16 cellular contexts compared by ENCODE assay signal in genomic region chr10:132925071-132925561, GRCh38. TPM values are rescaled to one million over a fixed set of nuclear protein-coding genes. Genes with fewer than 3 reads are reported as not detected.
"Had no signal": no experiment of that assay in that cellular context is flagged by ENCODE, and none has a peak within 500 bp of the region (broad histone marks: within the 10 kb centered on the region; RNA-seq: fewer than 3 reads in every experiment).

No MANE protein-coding gene starts in this region.

- H3K36me3 ChIP-seq: esophagus muscularis mucosa, gastrocnemius medialis, right atrium auricular region had no signal

- H3K4me3 ChIP-seq: esophagus muscularis mucosa, gastrocnemius medialis, mucosa of descending colon, right atrium auricular region, smooth muscle cell had no signal

- H3K9ac ChIP-seq: parathyroid adenoma had no signal

- H3K9me3 Mint-ChIP-seq: effector memory CD8-positive, alpha-beta T cell; naive thymus-derived CD8-positive, alpha-beta T cell had no signal

- H3K36me3 Mint-ChIP-seq: naive thymus-derived CD8-positive, alpha-beta T cell had no signal

- H3K27ac ChIP-seq: epithelial cell of prostate, esophagus muscularis mucosa, gastrocnemius medialis, parathyroid adenoma, right atrium auricular region had no signal

- H3K79me2 ChIP-seq: parathyroid adenoma had no signal

- H3K4me1 ChIP-seq: esophagus muscularis mucosa, gastrocnemius medialis, parathyroid adenoma, right atrium auricular region had no signal

- H3K27me3 Mint-ChIP-seq: effector memory CD8-positive, alpha-beta T cell had no signal

- FAIRE-seq: colon had no signal

- H3K4me2 ChIP-seq: smooth muscle cell had no signal

- H3K9me3 ChIP-seq: esophagus muscularis mucosa, gastrocnemius medialis, mucosa of descending colon, right atrium auricular region had no signal

- H3K27me3 ChIP-seq: right atrium auricular region had no signal

- H2AFZ ChIP-seq: parathyroid adenoma had no signal

- H3K27ac Mint-ChIP-seq: dendritic cell treated with granulocyte-macrophage colony-stimulating factor and Interleukin-4, amounts not matched to agents 40 ng/mL and 50 ng/mL, for 4 days; effector memory CD8-positive, alpha-beta T cell; naive thymus-derived CD8-positive, alpha-beta T cell had no signal

- H3K4me3 Mint-ChIP-seq: dendritic cell treated with granulocyte-macrophage colony-stimulating factor and Interleukin-4, amounts not matched to agents 40 ng/mL and 50 ng/mL, for 4 days; effector memory CD8-positive, alpha-beta T cell; naive thymus-derived CD8-positive, alpha-beta T cell had no signal

- ATAC-seq: effector memory CD8-positive, alpha-beta T cell; gastrocnemius medialis; mucosa of descending colon; naive thymus-derived CD8-positive, alpha-beta T cell had no signal

- DNase-seq: effector memory CD8-positive, alpha-beta T cell; gastrocnemius medialis; islet precursor cell; mucosa of descending colon; naive thymus-derived CD8-positive, alpha-beta T cell; stimulated activated CD4-positive, alpha-beta T cell treated with anti-CD3 and anti-CD28 coated beads, Interleukin-2, amount 100 ng/mL, for 48 hours; stimulated activated naive CD4-positive, alpha-beta T cell treated with Interleukin-2 at 50 U/mL for 16 hours; trophoblast cell had no signal

RNA-seq across cellular contexts. Expression of gene CFAP46, which starts 17.3 kb away (rescaled TPM):
- total RNA-seq: naive thymus-derived CD8-positive, alpha-beta T cell had no signal
- polyA plus RNA-seq: naive thymus-derived CD8-positive, alpha-beta T cell; urinary bladder had no signal
